Comparison of ENCODE assay signal across 22 cellular contexts in the genomic region with DNA sequence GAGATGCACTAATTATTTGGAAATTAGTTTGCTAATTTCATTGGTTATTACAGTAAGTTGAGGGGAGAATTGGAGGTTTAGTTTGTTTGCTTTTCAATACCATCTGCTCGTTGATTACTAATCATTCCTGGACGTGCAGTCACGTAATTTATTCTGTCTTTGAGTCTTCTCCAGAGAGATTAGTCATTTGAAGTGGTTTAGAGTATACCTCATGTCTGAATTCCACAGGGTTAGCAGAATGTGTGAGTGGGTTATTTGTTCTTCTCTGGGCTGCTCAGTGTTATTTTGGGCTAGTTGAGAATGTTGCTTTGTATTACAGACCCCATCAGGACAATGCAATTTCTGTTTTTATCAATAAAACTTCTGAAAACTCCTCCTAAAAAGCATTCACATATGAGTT.
"Had no signal": no experiment of that assay in that cellular context is flagged by ENCODE, and none has a peak within 500 bp of the region (broad histone marks: within the 10 kb centered on the region; RNA-seq: fewer than 3 reads in every experiment).

No MANE protein-coding gene starts in this region.

- H3K27me3 Mint-ChIP-seq: activated CD4-positive, alpha-beta T cell treated with anti-CD3 and anti-CD28 coated beads, Interleukin-2, amount 10 ng/mL, durations not matched to agents 7 days and 5 days; activated naive CD8-positive, alpha-beta T cell; dendritic cell treated with granulocyte-macrophage colony-stimulating factor and Interleukin-4, amounts not matched to agents 40 ng/mL and 50 ng/mL, for 4 days had no signal

- H3K4me3 Mint-ChIP-seq: activated CD4-positive, alpha-beta T cell treated with anti-CD3 and anti-CD28 coated beads, Interleukin-2, amount 10 ng/mL, durations not matched to agents 7 days and 5 days; activated naive CD8-positive, alpha-beta T cell; dendritic cell treated with granulocyte-macrophage colony-stimulating factor and Interleukin-4, amounts not matched to agents 40 ng/mL and 50 ng/mL, for 4 days; natural killer cell had no signal

- H3K4me1 ChIP-seq: breast epithelium, tibial nerve had no signal

- H3K36me3 Mint-ChIP-seq: activated naive CD8-positive, alpha-beta T cell; natural killer cell had no signal

- H3K36me3 ChIP-seq: breast epithelium, right atrium auricular region, tibial nerve had no signal

- H3K27ac ChIP-seq: breast epithelium, right atrium auricular region, tibial nerve had no signal

- H3K27me3 ChIP-seq: breast epithelium, right atrium auricular region, tibial nerve had no signal

- ATAC-seq: left colon, natural killer cell had no signal

- H3K9me3 ChIP-seq: breast epithelium, right atrium auricular region, tibial nerve had no signal

- H3K4me3 ChIP-seq: breast epithelium, right atrium auricular region, tibial nerve had no signal

- H3K4me1 Mint-ChIP-seq: activated CD4-positive, alpha-beta T cell treated with anti-CD3 and anti-CD28 coated beads, Interleukin-2, amount 10 ng/mL, durations not matched to agents 7 days and 5 days; natural killer cell had no signal

- H3K27ac Mint-ChIP-seq: activated CD4-positive, alpha-beta T cell treated with anti-CD3 and anti-CD28 coated beads, Interleukin-2, amount 10 ng/mL, durations not matched to agents 7 days and 5 days; activated naive CD8-positive, alpha-beta T cell; dendritic cell treated with granulocyte-macrophage colony-stimulating factor and Interleukin-4, amounts not matched to agents 40 ng/mL and 50 ng/mL, for 4 days; natural killer cell had no signal

- DNase-seq: activated CD4-positive, alpha-beta T cell treated with anti-CD3 and anti-CD28 coated beads, Interleukin-2, amount 10 ng/mL, durations not matched to agents 7 days and 5 days; activated CD4-positive, CD25-positive, alpha-beta regulatory T cell; activated CD8-positive, alpha-beta memory T cell treated with anti-CD3 and anti-CD28 coated beads, Interleukin-2, amount 50 U/mL, for 48 hours; activated gamma-delta T cell treated with Interleukin-2 at 50 U/mL for 16 hours; amygdala; effector memory CD4-positive, alpha-beta T cell; foreskin melanocyte; left colon; mammary epithelial cell; natural killer cell; posterior cingulate gyrus; small intestine; stimulated activated CD4-positive, alpha-beta T cell treated with anti-CD3 and anti-CD28 coated beads, Interleukin-4, amount 100 ng/mL, for 4 hours; stimulated activated CD8-positive, alpha-beta memory T cell treated with anti-CD3 and anti-CD28 coated beads, Interleukin-4, amount 100 ng/mL, for 48 hours; stimulated activated naive CD4-positive, alpha-beta T cell treated with Interleukin-2 at 50 U/mL for 16 hours; substantia nigra; T-helper 2 cell had no signal
